In genomic region chr1:113898243-113898814, GRCh38 we compare ENCODE assay signal across 24 cellular contexts. TPM values are rescaled to one million over a fixed set of nuclear protein-coding genes. Genes with fewer than 3 reads are reported as not detected.
DNase-seq lines count a peak whose midpoint lies in the region; ATAC-seq lines count a peak whose summit lies in the region.
"Had no signal": no experiment of that assay in that cellular context is flagged by ENCODE, and none has a peak within 500 bp of the region (broad histone marks: within the 10 kb centered on the region; RNA-seq: fewer than 3 reads in every experiment).

No MANE protein-coding gene starts in this region.

- H3K9me3 Mint-ChIP-seq in activated CD8-positive, alpha-beta memory T cell treated with anti-CD3 and anti-CD28 coated beads, Interleukin-2, amount 10 ng/mL, durations not matched to agents 7 days and 5 days (ENCODE audit: low read depth) = no peaks in the 10 kb centered on the region
- H3K9me3 Mint-ChIP-seq in activated CD4-positive, alpha-beta memory T cell treated with anti-CD3 and anti-CD28 coated beads, Interleukin-2, amount 10 ng/mL, durations not matched to agents 7 days and 5 days = no peaks in the 10 kb centered on the region
- no peaks in the 10 kb centered on the region for H3K9me3 Mint-ChIP-seq in natural killer cell treated with Interleukin-12 subunit alpha and Interleukin-12 subunit beta and Interleukin-15 and Interleukin-18, amount 100 ng/mL, for 72 hours
- H3K9me3 Mint-ChIP-seq: endodermal cell, neural progenitor cell had no signal

- CTCF ChIA-PET in activated CD8-positive, alpha-beta memory T cell treated with anti-CD3 and anti-CD28 coated beads, Interleukin-2, amount 10 ng/mL, durations not matched to agents 7 days and 5 days (lab: Charles Lee) = interaction anchor here (1.0 kb wide), 2 partner anchors 28 to 39 kb away, joined by 3 read pairs; no protein-coding TSS in a partner anchor
- CTCF ChIA-PET in activated CD4-positive, alpha-beta memory T cell treated with anti-CD3 and anti-CD28 coated beads, Interleukin-2, amount 10 ng/mL, durations not matched to agents 7 days and 5 days (lab: Charles Lee) = interaction anchor here (1.0 kb wide), 1 partner anchor 22 kb away, joined by 3 read pairs; no protein-coding TSS in a partner anchor

- intact Hi-C loops in posterior cingulate gyrus (cut with DNase I) = no loop called here

- ATAC-seq in activated CD8-positive, alpha-beta memory T cell treated with anti-CD3 and anti-CD28 coated beads, Interleukin-2, amount 10 ng/mL, durations not matched to agents 7 days and 5 days = no peak
- no peak for ATAC-seq in natural killer cell treated with Interleukin-12 subunit alpha and Interleukin-12 subunit beta and Interleukin-15 and Interleukin-18, amount 100 ng/mL, for 72 hours
- ATAC-seq: body of pancreas, left lung had no signal

- peaks cover 81% of the 10 kb centered on the region for H3K36me3 Mint-ChIP-seq in activated CD8-positive, alpha-beta memory T cell treated with anti-CD3 and anti-CD28 coated beads, Interleukin-2, amount 10 ng/mL, durations not matched to agents 7 days and 5 days
- peaks cover 91% of the 10 kb centered on the region for H3K36me3 Mint-ChIP-seq in activated CD4-positive, alpha-beta memory T cell treated with anti-CD3 and anti-CD28 coated beads, Interleukin-2, amount 10 ng/mL, durations not matched to agents 7 days and 5 days (ENCODE audit: low read depth)
- peaks cover 39% of the 10 kb centered on the region for H3K36me3 Mint-ChIP-seq in natural killer cell treated with Interleukin-12 subunit alpha and Interleukin-12 subunit beta and Interleukin-15 and Interleukin-18, amount 100 ng/mL, for 72 hours

- no peak overlapping the region for H3K4me3 Mint-ChIP-seq in activated CD8-positive, alpha-beta memory T cell treated with anti-CD3 and anti-CD28 coated beads, Interleukin-2, amount 10 ng/mL, durations not matched to agents 7 days and 5 days
- no peak overlapping the region for H3K4me3 Mint-ChIP-seq in activated CD4-positive, alpha-beta memory T cell treated with anti-CD3 and anti-CD28 coated beads, Interleukin-2, amount 10 ng/mL, durations not matched to agents 7 days and 5 days
- no peak overlapping the region for H3K4me3 Mint-ChIP-seq in natural killer cell treated with Interleukin-12 subunit alpha and Interleukin-12 subunit beta and Interleukin-15 and Interleukin-18, amount 100 ng/mL, for 72 hours
- H3K4me3 Mint-ChIP-seq: endodermal cell, neural progenitor cell had no signal

- peak overlapping the region; percentile 21 for H3K27ac Mint-ChIP-seq in activated CD8-positive, alpha-beta memory T cell treated with anti-CD3 and anti-CD28 coated beads, Interleukin-2, amount 10 ng/mL, durations not matched to agents 7 days and 5 days
- H3K27ac Mint-ChIP-seq in activated CD4-positive, alpha-beta memory T cell treated with anti-CD3 and anti-CD28 coated beads, Interleukin-2, amount 10 ng/mL, durations not matched to agents 7 days and 5 days = peak overlapping the region; percentile 31
- peak overlapping the region; percentile 81 to 87 for H3K27ac Mint-ChIP-seq in natural killer cell treated with Interleukin-12 subunit alpha and Interleukin-12 subunit beta and Interleukin-15 and Interleukin-18, amount 100 ng/mL, for 72 hours
- H3K27ac Mint-ChIP-seq: endodermal cell, neural progenitor cell had no signal

- no peak for DNase-seq in activated CD8-positive, alpha-beta memory T cell treated with anti-CD3 and anti-CD28 coated beads, Interleukin-2, amount 10 ng/mL, durations not matched to agents 7 days and 5 days
- DNase-seq in activated CD8-positive, alpha-beta memory T cell treated with anti-CD3 and anti-CD28 coated beads, Interleukin-2, amount 50 U/mL, for 4 hours = no peak
- DNase-seq in GF-D8 (lab: John Stamatoyannopoulos, UW) (peak; percentile 41), NCI-H1105 treated with DMSO at 0.1 percent for 48 hours (lab: John Stamatoyannopoulos, UW) (no peak), posterior cingulate gyrus (no peak)
- DNase-seq in activated CD4-positive, alpha-beta memory T cell treated with anti-CD3 and anti-CD28 coated beads, Interleukin-2, amount 10 ng/mL, durations not matched to agents 7 days and 5 days = no peak
- no peak for DNase-seq in natural killer cell treated with Interleukin-12 subunit alpha and Interleukin-12 subunit beta and Interleukin-15 and Interleukin-18, amount 100 ng/mL, for 72 hours (ENCODE audit: low spot score)
- no peak for DNase-seq in stimulated activated CD4-positive, alpha-beta T cell treated with anti-CD3 and anti-CD28 coated beads, Interleukin-1b, Interleukin-23, amount 100 ng/mL, for 48 hours
- DNase-seq: activated CD4-positive, alpha-beta T cell treated with anti-CD3 and anti-CD28 coated beads, Interleukin-2, amount 50 U/mL, for 48 hours; body of pancreas; DMS79 treated with DMSO at 0.1 percent for 48 hours; endodermal cell; heart left ventricle; left lung; midbrain; NCI-H1694 treated with DMSO at 0.1 percent for 48 hours; NCI-H2227 treated with DMSO at 0.1 percent for 48 hours; NCI-H82; Peyer's patch; SK-N-SH; stimulated activated CD4-positive, alpha-beta T cell treated with anti-CD3 and anti-CD28 coated beads, Interleukin-2, amount 100 ng/mL, for 48 hours; substantia nigra; uterus had no signal

- peaks cover 53% of the 10 kb centered on the region for H3K4me1 Mint-ChIP-seq in activated CD8-positive, alpha-beta memory T cell treated with anti-CD3 and anti-CD28 coated beads, Interleukin-2, amount 10 ng/mL, durations not matched to agents 7 days and 5 days
- peaks cover 56% of the 10 kb centered on the region for H3K4me1 Mint-ChIP-seq in activated CD4-positive, alpha-beta memory T cell treated with anti-CD3 and anti-CD28 coated beads, Interleukin-2, amount 10 ng/mL, durations not matched to agents 7 days and 5 days
- H3K4me1 Mint-ChIP-seq in natural killer cell treated with Interleukin-12 subunit alpha and Interleukin-12 subunit beta and Interleukin-15 and Interleukin-18, amount 100 ng/mL, for 72 hours (ENCODE audit: low read depth in 2 of 2) = peaks cover 48 to 55% of the 10 kb centered on the region in 2 donors
- H3K4me1 Mint-ChIP-seq: endodermal cell, neural progenitor cell had no signal

- POLR2A ChIA-PET in activated CD4-positive, alpha-beta memory T cell treated with anti-CD3 and anti-CD28 coated beads, Interleukin-2, amount 10 ng/mL, durations not matched to agents 7 days and 5 days (lab: Charles Lee) = no interaction called here

- H3K27me3 Mint-ChIP-seq in activated CD8-positive, alpha-beta memory T cell treated with anti-CD3 and anti-CD28 coated beads, Interleukin-2, amount 10 ng/mL, durations not matched to agents 7 days and 5 days = no peaks in the 10 kb centered on the region
- no peaks in the 10 kb centered on the region for H3K27me3 Mint-ChIP-seq in activated CD4-positive, alpha-beta memory T cell treated with anti-CD3 and anti-CD28 coated beads, Interleukin-2, amount 10 ng/mL, durations not matched to agents 7 days and 5 days
- H3K27me3 Mint-ChIP-seq in natural killer cell treated with Interleukin-12 subunit alpha and Interleukin-12 subunit beta and Interleukin-15 and Interleukin-18, amount 100 ng/mL, for 72 hours = no peaks in the 10 kb centered on the region

RNA-seq across cellular contexts. Expression of gene AP4B1, which starts 6.3 kb away (rescaled TPM):
- 10 to 100 TPM; 57.3 to 61.8 TPM for total RNA-seq in activated CD8-positive, alpha-beta memory T cell treated with anti-CD3 and anti-CD28 coated beads, Interleukin-2, amount 10 ng/mL, durations not matched to agents 7 days and 5 days
- total RNA-seq in activated CD4-positive, alpha-beta memory T cell treated with anti-CD3 and anti-CD28 coated beads, Interleukin-2, amount 10 ng/mL, durations not matched to agents 7 days and 5 days = 10 to 100 TPM; 53.7 to 56.7 TPM
- 10 to 100 TPM; 40.4 to 76.0 TPM for total RNA-seq in natural killer cell treated with Interleukin-12 subunit alpha and Interleukin-12 subunit beta and Interleukin-15 and Interleukin-18, amount 100 ng/mL, for 72 hours

RNA-seq across cellular contexts. Expression of gene DCLRE1B, which starts 6.8 kb away (rescaled TPM):
- 10 to 100 TPM; 19.5 to 21.1 TPM for total RNA-seq in activated CD8-positive, alpha-beta memory T cell treated with anti-CD3 and anti-CD28 coated beads, Interleukin-2, amount 10 ng/mL, durations not matched to agents 7 days and 5 days
- total RNA-seq in activated CD4-positive, alpha-beta memory T cell treated with anti-CD3 and anti-CD28 coated beads, Interleukin-2, amount 10 ng/mL, durations not matched to agents 7 days and 5 days = 10 to 100 TPM; 13.2 to 14.4 TPM
- 10 to 100 TPM; 12.6 to 22.0 TPM for total RNA-seq in natural killer cell treated with Interleukin-12 subunit alpha and Interleukin-12 subunit beta and Interleukin-15 and Interleukin-18, amount 100 ng/mL, for 72 hours

RNA-seq across cellular contexts. Expression of gene BCL2L15, which starts 10.9 kb away (rescaled TPM):
- total RNA-seq in activated CD8-positive, alpha-beta memory T cell treated with anti-CD3 and anti-CD28 coated beads, Interleukin-2, amount 10 ng/mL, durations not matched to agents 7 days and 5 days = 1 to 10 TPM; 1.2 to 2.1 TPM
- total RNA-seq in activated CD4-positive, alpha-beta memory T cell treated with anti-CD3 and anti-CD28 coated beads, Interleukin-2, amount 10 ng/mL, durations not matched to agents 7 days and 5 days = 1 to 10 TPM; 1.6 to 2.9 TPM
- 1 to 10 TPM; 1.3 to 3.0 TPM for total RNA-seq in natural killer cell treated with Interleukin-12 subunit alpha and Interleukin-12 subunit beta and Interleukin-15 and Interleukin-18, amount 100 ng/mL, for 72 hours

RNA-seq across cellular contexts. Expression of gene PTPN22, which starts 26.8 kb away (rescaled TPM):
- 100 to 1,000 TPM; 112 to 133 TPM for total RNA-seq in activated CD8-positive, alpha-beta memory T cell treated with anti-CD3 and anti-CD28 coated beads, Interleukin-2, amount 10 ng/mL, durations not matched to agents 7 days and 5 days
- total RNA-seq in activated CD4-positive, alpha-beta memory T cell treated with anti-CD3 and anti-CD28 coated beads, Interleukin-2, amount 10 ng/mL, durations not matched to agents 7 days and 5 days = 10 to 100 TPM; 79.4 to 81.1 TPM
- 10 to 100 TPM; 24.6 to 26.0 TPM for total RNA-seq in natural killer cell treated with Interleukin-12 subunit alpha and Interleukin-12 subunit beta and Interleukin-15 and Interleukin-18, amount 100 ng/mL, for 72 hours
- total RNA-seq: endodermal cell had no signal

RNA-seq across cellular contexts. Expression of gene HIPK1, which starts 30.8 kb away (rescaled TPM):
- total RNA-seq in activated CD8-positive, alpha-beta memory T cell treated with anti-CD3 and anti-CD28 coated beads, Interleukin-2, amount 10 ng/mL, durations not matched to agents 7 days and 5 days = 10 to 100 TPM; 90.4 to 97.9 TPM
- 10 to 100 TPM; 89.5 to 92.5 TPM for total RNA-seq in activated CD4-positive, alpha-beta memory T cell treated with anti-CD3 and anti-CD28 coated beads, Interleukin-2, amount 10 ng/mL, durations not matched to agents 7 days and 5 days
- 100 to 1,000 TPM in 1 of 2 donors, 10 to 100 TPM in 1; 80.6 to 110 TPM for total RNA-seq in natural killer cell treated with Interleukin-12 subunit alpha and Interleukin-12 subunit beta and Interleukin-15 and Interleukin-18, amount 100 ng/mL, for 72 hours

Comparison
In these comparisons a context has a peak if more than half of its experiments do, and no peak if none do; other contexts are left out.
1. H3K27ac Mint-ChIP-seq: peak in every context shown above with its lines; median percentile 84 in natural killer cell treated with Interleukin-12 subunit alpha and Interleukin-12 subunit beta and Interleukin-15 and Interleukin-18, amount 100 ng/mL, for 72 hours; 31 in activated CD4-positive, alpha-beta memory T cell treated with anti-CD3 and anti-CD28 coated beads, Interleukin-2, amount 10 ng/mL, durations not matched to agents 7 days and 5 days; 21 in activated CD8-positive, alpha-beta memory T cell treated with anti-CD3 and anti-CD28 coated beads, Interleukin-2, amount 10 ng/mL, durations not matched to agents 7 days and 5 days.